ENCODE assay signal across 13 cellular contexts in the genomic region with DNA sequence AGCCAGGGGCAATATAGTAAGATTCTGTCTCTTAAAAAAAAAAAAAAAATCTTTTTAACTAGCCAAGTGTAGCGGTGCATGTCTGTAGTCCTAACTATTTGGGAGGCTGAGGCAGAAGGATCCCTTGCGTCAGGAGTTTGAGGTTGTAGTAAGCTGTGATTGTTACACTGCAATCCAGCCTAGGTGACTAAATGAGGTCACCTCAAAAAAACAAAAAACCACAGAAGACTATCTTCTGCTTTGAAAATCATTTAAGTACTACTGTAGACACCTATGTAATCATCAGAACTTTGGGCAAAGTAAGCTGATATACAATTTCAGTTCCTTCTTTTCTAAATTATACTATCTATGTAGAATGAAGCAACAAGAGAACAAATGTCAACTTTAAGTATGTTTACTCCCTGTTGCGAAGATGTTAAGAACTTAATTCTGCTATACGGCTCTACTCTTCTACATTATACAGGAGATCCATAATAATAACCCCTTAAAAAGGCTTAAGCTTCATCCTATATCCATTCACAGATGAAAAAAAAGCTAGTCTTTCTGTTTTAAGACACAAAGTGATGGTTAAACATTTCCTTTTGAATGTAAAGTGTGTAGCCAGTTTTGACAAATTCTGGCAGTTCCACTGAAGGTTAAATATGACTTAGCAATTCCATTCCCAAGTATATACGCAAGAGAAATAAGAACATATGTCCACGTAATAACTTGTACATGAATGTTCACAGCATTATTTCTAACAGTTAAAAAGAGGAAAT. TPM values are rescaled to one million over a fixed set of nuclear protein-coding genes. Genes with fewer than 3 reads are reported as not detected.
DNase-seq lines count a peak whose midpoint lies in the region; ATAC-seq and TF ChIP-seq lines count a peak whose summit lies in the region.
"Had no signal": no experiment of that assay in that cellular context is flagged by ENCODE, and none has a peak within 500 bp of the region (broad histone marks: within the 10 kb centered on the region; RNA-seq: fewer than 3 reads in every experiment).

No MANE protein-coding gene starts in this region.

- TF ChIP-seq CTCF in CD8-positive, alpha-beta T cell (IDR thresholded peaks at IDR 0.05): no peak

- no peaks in the 10 kb centered on the region for H3K9me3 ChIP-seq in T-helper 17 cell (ENCODE audit: control insufficient read depth, low read length, poor library complexity, severe bottlenecking)
- H3K9me3 ChIP-seq in CD8-positive, alpha-beta T cell (ENCODE audit: low read length): no peaks in the 10 kb centered on the region
- H3K9me3 ChIP-seq: left lung had no signal

- H3K4me1 Mint-ChIP-seq in T-helper 17 cell: peaks cover 3% of the 10 kb centered on the region
- H3K4me1 Mint-ChIP-seq in activated CD4-positive, alpha-beta memory T cell treated with anti-CD3 and anti-CD28 coated beads, Interleukin-2, amount 10 ng/mL, durations not matched to agents 7 days and 5 days: peaks cover 13% of the 10 kb centered on the region
- H3K4me1 Mint-ChIP-seq in CD8-positive, alpha-beta T cell (ENCODE audit: low read depth): no peaks in the 10 kb centered on the region
- H3K4me1 Mint-ChIP-seq in activated naive CD8-positive, alpha-beta T cell treated with anti-CD3 and anti-CD28 coated beads for 36 hours: peaks cover 13% of the 10 kb centered on the region

- H3K27ac Mint-ChIP-seq in T-helper 17 cell: peak overlapping the region; percentile 1
- H3K27ac Mint-ChIP-seq in activated CD4-positive, alpha-beta memory T cell treated with anti-CD3 and anti-CD28 coated beads, Interleukin-2, amount 10 ng/mL, durations not matched to agents 7 days and 5 days: no peak overlapping the region
- no peak overlapping the region for H3K27ac Mint-ChIP-seq in CD8-positive, alpha-beta T cell
- H3K27ac Mint-ChIP-seq in activated naive CD8-positive, alpha-beta T cell treated with anti-CD3 and anti-CD28 coated beads for 36 hours: no peak overlapping the region

- H3K9me3 Mint-ChIP-seq in activated CD4-positive, alpha-beta memory T cell treated with anti-CD3 and anti-CD28 coated beads, Interleukin-2, amount 10 ng/mL, durations not matched to agents 7 days and 5 days: no peaks in the 10 kb centered on the region
- H3K9me3 Mint-ChIP-seq in CD8-positive, alpha-beta T cell: no peaks in the 10 kb centered on the region
- H3K9me3 Mint-ChIP-seq in activated naive CD8-positive, alpha-beta T cell treated with anti-CD3 and anti-CD28 coated beads for 36 hours: no peaks in the 10 kb centered on the region

- no peak overlapping the region for H3K4me3 ChIP-seq in CD8-positive, alpha-beta T cell (ENCODE audit: low read depth, low read length)
- H3K4me3 ChIP-seq: left lung had no signal

- H3K4me3 Mint-ChIP-seq in T-helper 17 cell: no peak overlapping the region
- no peak overlapping the region for H3K4me3 Mint-ChIP-seq in activated CD4-positive, alpha-beta memory T cell treated with anti-CD3 and anti-CD28 coated beads, Interleukin-2, amount 10 ng/mL, durations not matched to agents 7 days and 5 days
- H3K4me3 Mint-ChIP-seq in CD8-positive, alpha-beta T cell: no peak overlapping the region
- no peak overlapping the region for H3K4me3 Mint-ChIP-seq in activated naive CD8-positive, alpha-beta T cell treated with anti-CD3 and anti-CD28 coated beads for 36 hours

- H3K27me3 Mint-ChIP-seq in T-helper 17 cell: no peaks in the 10 kb centered on the region
- H3K27me3 Mint-ChIP-seq in activated CD4-positive, alpha-beta memory T cell treated with anti-CD3 and anti-CD28 coated beads, Interleukin-2, amount 10 ng/mL, durations not matched to agents 7 days and 5 days: peaks cover 27% of the 10 kb centered on the region
- H3K27me3 Mint-ChIP-seq in CD8-positive, alpha-beta T cell (ENCODE audit: low read depth): no peaks in the 10 kb centered on the region
- peaks cover 7% of the 10 kb centered on the region for H3K27me3 Mint-ChIP-seq in activated naive CD8-positive, alpha-beta T cell treated with anti-CD3 and anti-CD28 coated beads for 36 hours

- POLR2A ChIA-PET in activated CD4-positive, alpha-beta memory T cell treated with anti-CD3 and anti-CD28 coated beads, Interleukin-2, amount 10 ng/mL, durations not matched to agents 7 days and 5 days (lab: Charles Lee): no interaction called here
- POLR2A ChIA-PET in CD8-positive, alpha-beta T cell (lab: Charles Lee): interaction anchor here (0.6 kb wide), 1 partner anchor 669 kb away, joined by 3 read pairs; no protein-coding TSS in a partner anchor

- ATAC-seq in GM18861 (IDR thresholded peaks at IDR 0.05; ENCODE audit: unreplicated experiment) (peak; percentile 96), GM21381 (IDR thresholded peaks at IDR 0.05; ENCODE audit: unreplicated experiment) (peak; percentile 97), HG03064 (IDR thresholded peaks at IDR 0.05; ENCODE audit: low read depth, unreplicated experiment) (peak; percentile 95), T-helper 17 cell (peak; percentile 82)
- no peak for ATAC-seq in CD8-positive, alpha-beta T cell
- ATAC-seq: left lung had no signal

- no peaks in the 10 kb centered on the region for H3K36me3 Mint-ChIP-seq in T-helper 17 cell (ENCODE audit: low read depth)
- H3K36me3 Mint-ChIP-seq in activated CD4-positive, alpha-beta memory T cell treated with anti-CD3 and anti-CD28 coated beads, Interleukin-2, amount 10 ng/mL, durations not matched to agents 7 days and 5 days (ENCODE audit: low read depth): no peaks in the 10 kb centered on the region
- H3K36me3 Mint-ChIP-seq in CD8-positive, alpha-beta T cell: no peaks in the 10 kb centered on the region
- no peaks in the 10 kb centered on the region for H3K36me3 Mint-ChIP-seq in activated naive CD8-positive, alpha-beta T cell treated with anti-CD3 and anti-CD28 coated beads for 36 hours

- no peak overlapping the region for H3K27ac ChIP-seq in CD8-positive, alpha-beta T cell (ENCODE audit: low read depth, low read length)
- H3K27ac ChIP-seq: left lung had no signal

- H3K4me1 ChIP-seq in CD8-positive, alpha-beta T cell (ENCODE audit: insufficient read depth, low read length): no peaks in the 10 kb centered on the region
- H3K4me1 ChIP-seq: left lung had no signal

- CTCF ChIA-PET in activated CD4-positive, alpha-beta memory T cell treated with anti-CD3 and anti-CD28 coated beads, Interleukin-2, amount 10 ng/mL, durations not matched to agents 7 days and 5 days (lab: Charles Lee): interaction anchor here (0.8 to 1.0 kb wide), 2 partner anchors 10 to 12 kb away, joined by 3 read pairs; no protein-coding TSS in a partner anchor
- CTCF ChIA-PET in CD8-positive, alpha-beta T cell (lab: Charles Lee): interaction anchor here (1.1 kb wide), 1 partner anchor 10 kb away, joined by 3 read pairs; no protein-coding TSS in a partner anchor

- intact Hi-C loops in CD8-positive, alpha-beta T cell (cut with DNase I, micrococcal nuclease): no loop called here

- H3K27me3 ChIP-seq in CD8-positive, alpha-beta T cell (ENCODE audit: insufficient read depth, low read length): no peaks in the 10 kb centered on the region
- H3K27me3 ChIP-seq: left lung had no signal

- H3K36me3 ChIP-seq in CD8-positive, alpha-beta T cell (ENCODE audit: insufficient read depth, low read length): no peaks in the 10 kb centered on the region
- H3K36me3 ChIP-seq: left lung had no signal

- DNase-seq in T-helper 17 cell: no peak
- no peak for DNase-seq in activated CD4-positive, alpha-beta memory T cell treated with anti-CD3 and anti-CD28 coated beads, Interleukin-2, amount 10 ng/mL, durations not matched to agents 7 days and 5 days
- DNase-seq in CD8-positive, alpha-beta T cell: no peak
- no peak for DNase-seq in activated naive CD8-positive, alpha-beta T cell treated with anti-CD3 and anti-CD28 coated beads for 36 hours
- no peak for DNase-seq in DMS53 treated with DMSO at 0.1 percent for 48 hours (lab: John Stamatoyannopoulos, UW; ENCODE audit: unreplicated experiment)
- DNase-seq: left lung, NCI-H2107 had no signal

RNA-seq across cellular contexts. Expression of gene DAZL, which starts 15.2 kb away (rescaled TPM):
- not detected for total RNA-seq in T-helper 17 cell
- total RNA-seq in activated CD4-positive, alpha-beta memory T cell treated with anti-CD3 and anti-CD28 coated beads, Interleukin-2, amount 10 ng/mL, durations not matched to agents 7 days and 5 days: not detected
- not detected for total RNA-seq in CD8-positive, alpha-beta T cell
- total RNA-seq in activated naive CD8-positive, alpha-beta T cell treated with anti-CD3 and anti-CD28 coated beads for 36 hours: not detected
- total RNA-seq: Daoy, left lung, pulmonary artery endothelial cell, SK-MEL-5 had no signal
